ENCODE assay signal across 27 cellular contexts in the genomic region with DNA sequence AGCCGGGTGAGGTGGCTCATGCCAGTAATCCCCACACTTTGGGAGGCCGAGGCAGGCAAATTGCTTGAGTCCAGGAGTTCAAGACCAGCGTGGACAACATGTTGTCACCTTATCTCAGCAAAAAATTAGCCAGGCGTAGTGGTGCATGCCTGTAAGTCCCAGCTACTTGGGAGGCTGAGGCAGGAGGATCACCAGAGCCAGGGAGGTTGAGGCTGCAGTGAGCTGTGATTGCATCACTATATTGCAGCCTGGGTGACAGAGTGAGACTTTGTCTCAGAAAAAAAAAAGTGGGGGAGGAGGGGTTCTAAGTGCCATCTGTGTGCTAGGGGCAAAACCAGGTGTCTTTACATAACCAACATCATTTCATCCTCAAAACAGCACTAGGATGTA.
"Had no signal": no experiment of that assay in that cellular context is flagged by ENCODE, and none has a peak within 500 bp of the region (broad histone marks: within the 10 kb centered on the region; RNA-seq: fewer than 3 reads in every experiment).

No MANE protein-coding gene starts in this region.

- H3K36me3 ChIP-seq: neural progenitor cell had no signal

- H3K79me2 ChIP-seq: hepatocyte had no signal

- H3K27me3 Mint-ChIP-seq: activated naive CD8-positive, alpha-beta T cell; brain had no signal

- FAIRE-seq: endothelial cell of umbilical vein, keratinocyte had no signal

- H3K4me1 Mint-ChIP-seq: brain, neural progenitor cell had no signal

- ATAC-seq: gastroesophageal sphincter, left cardiac atrium, left ventricle myocardium superior, natural killer cell, right cardiac atrium had no signal

- H2AFZ ChIP-seq: hepatocyte, neural progenitor cell had no signal

- H3K27ac Mint-ChIP-seq: activated naive CD8-positive, alpha-beta T cell; activated T-helper 1 cell treated with anti-CD3 and anti-CD28 coated beads, Interleukin-12 subunit alpha, Interleukin-12 subunit beta, Interleukin-2, Interleukin-4 antibody, amounts not matched to agents 30 ng/mL and 10 ng/mL and 1 ng/mL, durations not matched to agents 14 hours and 24 hours and 36 hours; brain; neural progenitor cell had no signal

- H3K36me3 Mint-ChIP-seq: natural killer cell had no signal

- H3K4me3 Mint-ChIP-seq: activated naive CD8-positive, alpha-beta T cell; activated T-helper 1 cell treated with anti-CD3 and anti-CD28 coated beads, Interleukin-12 subunit alpha, Interleukin-12 subunit beta, Interleukin-2, Interleukin-4 antibody, amounts not matched to agents 30 ng/mL and 10 ng/mL and 1 ng/mL, durations not matched to agents 14 hours and 24 hours and 36 hours; brain; natural killer cell; neural progenitor cell had no signal

- H3K9me3 Mint-ChIP-seq: activated T-helper 1 cell treated with anti-CD3 and anti-CD28 coated beads, Interleukin-12 subunit alpha, Interleukin-12 subunit beta, Interleukin-2, Interleukin-4 antibody, amounts not matched to agents 30 ng/mL and 10 ng/mL and 1 ng/mL, durations not matched to agents 14 hours and 24 hours and 36 hours; brain; natural killer cell; neural progenitor cell had no signal

- H3K4me1 ChIP-seq: ascending aorta, gastroesophageal sphincter, neural progenitor cell, spleen, tibial nerve had no signal

- H3K27ac ChIP-seq: ascending aorta, cardiac muscle cell, coronary artery, dorsolateral prefrontal cortex, gastroesophageal sphincter, hepatocyte, neural progenitor cell, spleen, tibial nerve had no signal

- H3K27me3 ChIP-seq: ascending aorta, cardiac muscle cell, dorsolateral prefrontal cortex, gastroesophageal sphincter, hepatocyte, neural progenitor cell, spleen, tibial nerve had no signal

- H3K4me2 ChIP-seq: hepatocyte, neural progenitor cell had no signal

- H3K4me3 ChIP-seq: ascending aorta, cardiac muscle cell, coronary artery, dorsolateral prefrontal cortex, gastroesophageal sphincter, hepatocyte, neural progenitor cell, spleen, tibial nerve had no signal

- H3K9ac ChIP-seq: neural progenitor cell had no signal

- H3K9me3 ChIP-seq: ascending aorta, gastroesophageal sphincter, spleen, tibial nerve had no signal

- DNase-seq: activated CD4-positive, alpha-beta T cell treated with anti-CD3 and anti-CD28 coated beads for 4 hours; activated CD4-positive, alpha-beta T cell treated with anti-CD3 and anti-CD28 coated beads, Interleukin-2, amount 50 U/mL, for 4 hours; activated CD4-positive, CD25-positive, alpha-beta regulatory T cell; activated T-cell treated with anti-CD3 and anti-CD28 coated beads for 4 hours; dorsolateral prefrontal cortex; effector memory CD4-positive, alpha-beta T cell; left cardiac atrium; left ventricle myocardium superior; mammary epithelial cell; natural killer cell; occipital lobe; right cardiac atrium; spleen; stimulated activated naive CD4-positive, alpha-beta T cell treated with Interleukin-2 at 50 U/mL for 16 hours; T-helper 1 cell had no signal
